20 cellular contexts compared by ENCODE assay signal in the genomic region with DNA sequence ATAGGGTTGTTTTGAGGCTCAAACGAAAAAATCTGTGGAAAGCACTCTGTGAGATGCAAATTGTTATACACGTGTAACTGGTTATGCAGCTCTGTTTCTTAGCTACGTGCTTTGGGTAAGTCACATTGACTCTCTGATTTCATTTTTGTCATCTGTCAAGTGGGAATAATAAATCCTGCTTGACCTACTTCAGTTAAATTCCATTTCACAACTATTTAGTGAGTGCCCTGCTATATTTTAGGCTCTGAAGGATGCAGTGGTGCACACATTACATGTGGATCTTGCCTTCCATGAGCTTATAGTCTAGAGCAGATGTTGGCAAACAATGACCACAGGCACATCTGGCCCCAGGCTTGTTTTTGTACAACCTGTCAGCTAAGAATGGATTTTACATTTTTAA.
"Had no signal": no experiment of that assay in that cellular context is flagged by ENCODE, and none has a peak within 500 bp of the region (broad histone marks: within the 10 kb centered on the region; RNA-seq: fewer than 3 reads in every experiment).

No MANE protein-coding gene starts in this region.

- DNase-seq: Kasumi-1; MM.1S; NCI-H1105; NCI-H146; NCI-H1694 treated with DMSO at 0.1 percent for 48 hours; NCI-H1930; NCI-H2081; NCI-H2227 treated with DMSO at 0.1 percent for 48 hours; NCI-H524; NCI-H526 treated with DMSO at 0.1 percent for 48 hours; NCI-H748 treated with DMSO at 0.1 percent for 48 hours; NK-92 treated with Interleukin-12 subunit alpha and Interleukin-12 subunit beta, amount 100 ng/mL, for 24 hours; PC-3; Peyer's patch; SHP77 treated with DMSO at 0.1 percent for 48 hours had no signal

- H3K9me3 ChIP-seq: Peyer's patch, SJSA1 had no signal

- ATAC-seq: K562, PC-3, Right ventricle myocardium inferior had no signal

- H3K4me1 ChIP-seq: Peyer's patch, SJSA1 had no signal

- H3K27me3 ChIP-seq: Peyer's patch, SJSA1 had no signal

- H3K4me3 ChIP-seq: K562, Peyer's patch, SJSA1, SK-N-MC had no signal

- H3K27ac ChIP-seq: KMS-11, Peyer's patch, SJSA1, SK-N-MC had no signal

- H3K36me3 ChIP-seq: Peyer's patch, SJSA1 had no signal
